ENCODE assay signal across 9 cellular contexts in the genomic region with DNA sequence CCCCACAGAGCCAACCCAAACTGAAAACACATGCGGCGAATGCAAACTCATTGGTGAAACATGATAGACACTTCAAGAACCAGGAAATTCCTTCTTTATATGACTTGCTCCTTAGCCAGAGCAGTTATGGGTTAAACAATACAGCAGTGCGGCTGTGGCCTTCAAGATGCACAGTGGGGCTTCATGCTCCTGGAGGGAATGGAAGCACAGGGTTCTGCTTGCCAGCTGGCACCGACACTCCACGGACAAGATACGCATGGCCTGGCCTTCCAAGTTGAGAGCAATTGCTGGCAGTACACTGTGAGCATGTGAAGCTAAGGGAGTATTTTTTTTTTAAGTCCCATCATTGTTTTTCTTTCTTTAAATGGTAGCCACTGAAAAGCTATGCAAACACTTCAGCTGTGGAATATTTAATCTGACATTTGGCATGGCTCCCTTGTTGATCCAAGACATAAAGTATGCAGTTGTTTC.
DNase-seq lines count a peak whose midpoint lies in the region; ATAC-seq, FAIRE-seq and TF ChIP-seq lines count a peak whose summit lies in the region.
"Had no signal": no experiment of that assay in that cellular context is flagged by ENCODE, and none has a peak within 500 bp of the region (broad histone marks: within the 10 kb centered on the region; RNA-seq: fewer than 3 reads in every experiment).

No MANE protein-coding gene starts in this region.

- DNase-seq in Ammon's horn (ENCODE audit: low spot score) = peak; percentile 33
- DNase-seq in NCI-H446 (lab: John Stamatoyannopoulos, UW) = peak; percentile 78 to 90
- peak; percentile 94 for DNase-seq in fibroblast of peridontal ligament (ENCODE audit: extremely low read depth)
- DNase-seq in pancreas = peak in 5 of 6 donors; percentile 10 to 35 (median 20)
- DNase-seq in mesenteric fat pad (ENCODE audit: low spot score) = no peak
- DNase-seq in effector CD8-positive, alpha-beta T cell (lab: John Stamatoyannopoulos, UW) = no peak
- DNase-seq in stimulated activated CD4-positive, alpha-beta T cell treated with anti-CD3 and anti-CD28 coated beads, Interleukin-12 subunit alpha, Interleukin-12 subunit beta, amount 100 ng/mL, for 4 hours = no peak
- DNase-seq in activated CD4-positive, alpha-beta memory T cell treated with anti-CD3 and anti-CD28 coated beads, Interleukin-2, amount 10 ng/mL, durations not matched to agents 7 days and 5 days = no peak
- DNase-seq: activated T-cell treated with anti-CD3 and anti-CD28 coated beads, Interleukin-2, amount 50 U/mL, for 72 hours had no signal

- no peaks in the 10 kb centered on the region for H3K36me3 Mint-ChIP-seq in activated CD4-positive, alpha-beta memory T cell treated with anti-CD3 and anti-CD28 coated beads, Interleukin-2, amount 10 ng/mL, durations not matched to agents 7 days and 5 days (ENCODE audit: low read depth)

- intact Hi-C loops in pancreas (cut with DNase I) = no loop called here

- H3K27ac Mint-ChIP-seq in activated CD4-positive, alpha-beta memory T cell treated with anti-CD3 and anti-CD28 coated beads, Interleukin-2, amount 10 ng/mL, durations not matched to agents 7 days and 5 days = no peak overlapping the region
- H3K27ac Mint-ChIP-seq: activated T-cell treated with anti-CD3 and anti-CD28 coated beads, Interleukin-2, amount 50 U/mL, for 72 hours had no signal

- CTCF ChIA-PET in activated CD4-positive, alpha-beta memory T cell treated with anti-CD3 and anti-CD28 coated beads, Interleukin-2, amount 10 ng/mL, durations not matched to agents 7 days and 5 days (lab: Charles Lee) = no interaction called here

- H3K4me1 ChIP-seq in pancreas = peaks cover 0 to 5% (median 0%) of the 10 kb centered on the region in 3 donors

- H3K27ac ChIP-seq in pancreas = peak overlapping the region in 2 of 4 donors; percentile 43 to 45

- H3K36me3 ChIP-seq in pancreas = no peaks in the 10 kb centered on the region

- peak; percentile 60 for FAIRE-seq in pancreas (lab: Jason Lieb, UNC)

- ATAC-seq in pancreas = peak; percentile 72 to 87 (median 82)
- ATAC-seq: activated T-cell treated with anti-CD3 and anti-CD28 coated beads, Interleukin-2, amount 50 U/mL, for 72 hours had no signal

- WGBS in pancreas, 2 donors = 40 to 41% methylated on average over 6 of the region's 6 CpGs

- no peak overlapping the region for H3K4me3 ChIP-seq in pancreas

- H3K27me3 Mint-ChIP-seq in activated CD4-positive, alpha-beta memory T cell treated with anti-CD3 and anti-CD28 coated beads, Interleukin-2, amount 10 ng/mL, durations not matched to agents 7 days and 5 days = no peaks in the 10 kb centered on the region

- POLR2A ChIA-PET in activated CD4-positive, alpha-beta memory T cell treated with anti-CD3 and anti-CD28 coated beads, Interleukin-2, amount 10 ng/mL, durations not matched to agents 7 days and 5 days (lab: Charles Lee) = no interaction called here

- H3K9me3 ChIP-seq in pancreas = no peaks in the 10 kb centered on the region

- no peaks in the 10 kb centered on the region for H3K4me1 Mint-ChIP-seq in activated CD4-positive, alpha-beta memory T cell treated with anti-CD3 and anti-CD28 coated beads, Interleukin-2, amount 10 ng/mL, durations not matched to agents 7 days and 5 days

- no peaks in the 10 kb centered on the region for H3K9me3 Mint-ChIP-seq in activated CD4-positive, alpha-beta memory T cell treated with anti-CD3 and anti-CD28 coated beads, Interleukin-2, amount 10 ng/mL, durations not matched to agents 7 days and 5 days
- H3K9me3 Mint-ChIP-seq: activated T-cell treated with anti-CD3 and anti-CD28 coated beads, Interleukin-2, amount 50 U/mL, for 72 hours had no signal

- TF ChIP-seq CTCF in pancreas (IDR thresholded peaks at IDR 0.05) = no peak

- H3K4me3 Mint-ChIP-seq in activated CD4-positive, alpha-beta memory T cell treated with anti-CD3 and anti-CD28 coated beads, Interleukin-2, amount 10 ng/mL, durations not matched to agents 7 days and 5 days = no peak overlapping the region
- H3K4me3 Mint-ChIP-seq: activated T-cell treated with anti-CD3 and anti-CD28 coated beads, Interleukin-2, amount 50 U/mL, for 72 hours had no signal

- H3K27me3 ChIP-seq in pancreas = no peaks in the 10 kb centered on the region

Comparison
In these comparisons a context has a peak if more than half of its experiments do, and no peak if none do; other contexts are left out.
1. DNase-seq: peak in Ammon's horn (single experiment), NCI-H446 (2 of 2), fibroblast of peridontal ligament (single experiment) and pancreas (5 of 6); none in mesenteric fat pad (single experiment), effector CD8-positive, alpha-beta T cell (single experiment), stimulated activated CD4-positive, alpha-beta T cell treated with anti-CD3 and anti-CD28 coated beads, Interleukin-12 subunit alpha, Interleukin-12 subunit beta, amount 100 ng/mL, for 4 hours (single experiment) and activated CD4-positive, alpha-beta memory T cell treated with anti-CD3 and anti-CD28 coated beads, Interleukin-2, amount 10 ng/mL, durations not matched to agents 7 days and 5 days (single experiment).